ENCODE assay signal across 27 cellular contexts in the genomic region with DNA sequence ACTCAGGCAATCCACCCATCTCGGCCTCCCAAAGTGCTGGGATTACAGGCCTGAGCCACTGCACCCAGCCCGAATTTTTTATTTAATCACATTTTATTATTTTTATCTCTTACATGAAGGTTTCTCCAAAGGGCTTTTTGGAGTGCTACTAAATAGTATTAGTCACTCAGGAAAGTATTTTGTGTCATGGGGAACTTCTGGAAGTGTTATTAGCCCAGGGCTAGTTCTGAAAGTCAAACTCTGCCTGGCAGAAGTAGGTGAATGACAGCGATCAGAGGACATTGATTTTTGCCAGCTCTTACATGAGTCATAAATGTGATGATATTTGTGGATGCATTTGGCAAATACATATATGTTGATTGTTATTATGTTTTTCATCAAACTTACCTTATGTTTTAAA. TPM values are rescaled to one million over a fixed set of nuclear protein-coding genes. Genes with fewer than 3 reads are reported as not detected.
"Had no signal": no experiment of that assay in that cellular context is flagged by ENCODE, and none has a peak within 500 bp of the region (broad histone marks: within the 10 kb centered on the region; RNA-seq: fewer than 3 reads in every experiment).

No MANE protein-coding gene starts in this region.

- H3K4me1 ChIP-seq: sigmoid colon, upper lobe of left lung had no signal

- H3K9me3 ChIP-seq: left ventricle myocardium inferior, sigmoid colon, upper lobe of left lung had no signal

- H3K27me3 Mint-ChIP-seq: activated CD8-positive, alpha-beta T cell treated with anti-CD3 and anti-CD28 coated beads for 36 hours; activated naive CD8-positive, alpha-beta T cell treated with anti-CD3 and anti-CD28 coated beads, Interleukin-2, amount 50 U/mL, for 24 hours had no signal

- H3K36me3 Mint-ChIP-seq: activated CD8-positive, alpha-beta memory T cell treated with anti-CD3 and anti-CD28 coated beads, Interleukin-2, amount 10 ng/mL, durations not matched to agents 7 days and 5 days; mesothelial cell of epicardium; naive thymus-derived CD8-positive, alpha-beta T cell; neural progenitor cell had no signal

- H3K27ac ChIP-seq: left ventricle myocardium inferior, neural progenitor cell, sigmoid colon, spleen, upper lobe of left lung had no signal

- H3K27ac Mint-ChIP-seq: activated CD4-positive, alpha-beta T cell treated with anti-CD3 and anti-CD28 coated beads, Interleukin-2, amount 10 ng/mL, durations not matched to agents 7 days and 5 days; activated CD8-positive, alpha-beta memory T cell treated with anti-CD3 and anti-CD28 coated beads, Interleukin-2, amount 10 ng/mL, durations not matched to agents 7 days and 5 days; activated CD8-positive, alpha-beta T cell treated with anti-CD3 and anti-CD28 coated beads for 36 hours; activated naive CD8-positive, alpha-beta T cell treated with anti-CD3 and anti-CD28 coated beads, Interleukin-2, amount 50 U/mL, for 24 hours; activated T-helper 1 cell treated with anti-CD3 and anti-CD28 coated beads, Interleukin-12 subunit alpha, Interleukin-12 subunit beta, Interleukin-2, Interleukin-4 antibody, amounts not matched to agents 30 ng/mL and 10 ng/mL and 1 ng/mL, durations not matched to agents 14 hours and 24 hours and 36 hours; mesothelial cell of epicardium; naive thymus-derived CD8-positive, alpha-beta T cell; neural progenitor cell; T-helper 17 cell had no signal

- H3K4me3 Mint-ChIP-seq: activated CD4-positive, alpha-beta T cell treated with anti-CD3 and anti-CD28 coated beads, Interleukin-2, amount 10 ng/mL, durations not matched to agents 7 days and 5 days; activated CD8-positive, alpha-beta memory T cell treated with anti-CD3 and anti-CD28 coated beads, Interleukin-2, amount 10 ng/mL, durations not matched to agents 7 days and 5 days; activated CD8-positive, alpha-beta T cell treated with anti-CD3 and anti-CD28 coated beads for 36 hours; activated naive CD8-positive, alpha-beta T cell treated with anti-CD3 and anti-CD28 coated beads, Interleukin-2, amount 50 U/mL, for 24 hours; activated T-helper 1 cell treated with anti-CD3 and anti-CD28 coated beads, Interleukin-12 subunit alpha, Interleukin-12 subunit beta, Interleukin-2, Interleukin-4 antibody, amounts not matched to agents 30 ng/mL and 10 ng/mL and 1 ng/mL, durations not matched to agents 14 hours and 24 hours and 36 hours; mesothelial cell of epicardium; naive thymus-derived CD8-positive, alpha-beta T cell; neural progenitor cell; T-helper 17 cell had no signal

- H3K9me3 Mint-ChIP-seq: activated CD4-positive, alpha-beta T cell treated with anti-CD3 and anti-CD28 coated beads, Interleukin-2, amount 10 ng/mL, durations not matched to agents 7 days and 5 days; activated CD8-positive, alpha-beta T cell treated with anti-CD3 and anti-CD28 coated beads for 36 hours; activated naive CD8-positive, alpha-beta T cell treated with anti-CD3 and anti-CD28 coated beads, Interleukin-2, amount 50 U/mL, for 24 hours; activated T-helper 1 cell treated with anti-CD3 and anti-CD28 coated beads, Interleukin-12 subunit alpha, Interleukin-12 subunit beta, Interleukin-2, Interleukin-4 antibody, amounts not matched to agents 30 ng/mL and 10 ng/mL and 1 ng/mL, durations not matched to agents 14 hours and 24 hours and 36 hours; naive thymus-derived CD8-positive, alpha-beta T cell had no signal

- H3K36me3 ChIP-seq: left ventricle myocardium inferior, neural progenitor cell, sigmoid colon, spleen, upper lobe of left lung had no signal

- H3K4me1 Mint-ChIP-seq: activated CD4-positive, alpha-beta T cell treated with anti-CD3 and anti-CD28 coated beads, Interleukin-2, amount 10 ng/mL, durations not matched to agents 7 days and 5 days; activated CD8-positive, alpha-beta memory T cell treated with anti-CD3 and anti-CD28 coated beads, Interleukin-2, amount 10 ng/mL, durations not matched to agents 7 days and 5 days; activated naive CD8-positive, alpha-beta T cell treated with anti-CD3 and anti-CD28 coated beads, Interleukin-2, amount 50 U/mL, for 24 hours; mesothelial cell of epicardium; naive thymus-derived CD8-positive, alpha-beta T cell; T-helper 17 cell had no signal

- DNase-seq: activated CD4-positive, alpha-beta T cell treated with anti-CD3 and anti-CD28 coated beads, Interleukin-2, amount 10 ng/mL, durations not matched to agents 7 days and 5 days; activated CD8-positive, alpha-beta memory T cell treated with anti-CD3 and anti-CD28 coated beads, Interleukin-2, amount 10 ng/mL, durations not matched to agents 7 days and 5 days; activated CD8-positive, alpha-beta T cell treated with anti-CD3 and anti-CD28 coated beads for 36 hours; activated gamma-delta T cell; activated naive CD4-positive, alpha-beta T cell treated with anti-CD3 and anti-CD28 coated beads, Interleukin-2, amount 50 U/mL, for 16 hours; activated naive CD8-positive, alpha-beta T cell treated with anti-CD3 and anti-CD28 coated beads, Interleukin-2, amount 50 U/mL, for 24 hours; activated T-cell treated with anti-CD3 and anti-CD28 coated beads for 4 hours; erythroblast; foreskin fibroblast; left ventricle myocardium inferior; naive thymus-derived CD8-positive, alpha-beta T cell; retina; sigmoid colon; spleen; stimulated activated CD4-positive, alpha-beta T cell treated with anti-CD3 and anti-CD28 coated beads, Interleukin-4, amount 100 ng/mL, for 1 hour; stimulated activated naive CD4-positive, alpha-beta T cell; T-helper 17 cell; upper lobe of left lung had no signal

- H3K4me3 ChIP-seq: left ventricle myocardium inferior, neural progenitor cell, sigmoid colon, spleen, upper lobe of left lung had no signal

- ATAC-seq: activated CD4-positive, CD25-positive, alpha-beta regulatory T cell treated with anti-CD3 and anti-CD28 coated beads, Interleukin-2, amount 50 U/mL, for 24 hours; activated CD8-positive, alpha-beta memory T cell treated with anti-CD3 and anti-CD28 coated beads, Interleukin-2, amount 10 ng/mL, durations not matched to agents 7 days and 5 days; activated CD8-positive, alpha-beta T cell treated with anti-CD3 and anti-CD28 coated beads for 36 hours; activated naive CD8-positive, alpha-beta T cell treated with anti-CD3 and anti-CD28 coated beads, Interleukin-2, amount 50 U/mL, for 24 hours; naive thymus-derived CD8-positive, alpha-beta T cell; T-helper 17 cell had no signal

- H3K27me3 ChIP-seq: neural progenitor cell, sigmoid colon, spleen, upper lobe of left lung had no signal

RNA-seq across cellular contexts. Expression of gene ZPLD1, which starts 48.7 kb away (rescaled TPM):
- total RNA-seq: activated CD4-positive, alpha-beta T cell treated with anti-CD3 and anti-CD28 coated beads, Interleukin-2, amount 10 ng/mL, durations not matched to agents 7 days and 5 days; activated CD8-positive, alpha-beta memory T cell treated with anti-CD3 and anti-CD28 coated beads, Interleukin-2, amount 10 ng/mL, durations not matched to agents 7 days and 5 days; activated CD8-positive, alpha-beta T cell treated with anti-CD3 and anti-CD28 coated beads for 36 hours; activated T-helper 1 cell treated with anti-CD3 and anti-CD28 coated beads, Interleukin-12 subunit alpha, Interleukin-12 subunit beta, Interleukin-2, Interleukin-4 antibody, amounts not matched to agents 30 ng/mL and 10 ng/mL and 1 ng/mL, durations not matched to agents 14 hours and 24 hours and 36 hours; cardiac septum; chondrocyte; glomerular endothelial cell; left ventricle myocardium inferior; lung microvascular endothelial cell; naive thymus-derived CD8-positive, alpha-beta T cell; osteoblast; spleen; T-helper 17 cell; upper lobe of left lung had no signal
- polyA plus RNA-seq: naive thymus-derived CD8-positive, alpha-beta T cell had no signal
